8 cellular contexts compared by ENCODE assay signal in the genomic region with DNA sequence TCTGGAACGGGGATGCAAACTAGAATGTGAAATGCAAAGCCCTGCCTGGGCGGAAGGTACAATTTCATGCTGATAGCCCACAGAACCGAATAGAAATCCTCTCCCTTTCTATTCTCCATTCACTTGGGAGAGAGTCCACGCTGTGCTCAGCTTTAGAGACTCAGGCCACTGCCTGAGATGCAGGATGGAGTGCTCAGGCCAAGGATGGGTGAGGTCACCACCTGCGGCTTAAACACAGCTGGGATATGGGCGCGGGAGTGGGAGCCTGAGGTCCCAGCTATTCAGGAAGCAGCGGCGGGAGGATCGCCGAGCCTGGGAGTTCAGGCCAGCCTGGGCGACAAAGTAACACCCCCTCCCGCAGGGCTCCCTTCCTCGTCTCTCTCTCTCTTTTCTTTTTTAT. TPM values are rescaled to one million over a fixed set of nuclear protein-coding genes. Genes with fewer than 3 reads are reported as not detected.
DNase-seq lines count a peak whose midpoint lies in the region; ATAC-seq and TF ChIP-seq lines count a peak whose summit lies in the region.

No MANE protein-coding gene starts in this region.

- DNase-seq in DMS53 treated with DMSO at 0.1 percent for 48 hours (lab: John Stamatoyannopoulos, UW; ENCODE audit: unreplicated experiment), result peak; percentile 60
- peak; percentile 80 for DNase-seq in RPMI7951 (ENCODE audit: low read depth)
- DNase-seq in endothelial cell (ENCODE audit: low spot score), result peak; percentile 17
- no peak for DNase-seq in NCI-H524 treated with DMSO at 0.1 percent for 48 hours (lab: John Stamatoyannopoulos, UW)
- no peak for DNase-seq in NK-92 treated with Interleukin-12 subunit alpha and Interleukin-12 subunit beta, amount 100 ng/mL, for 24 hours (lab: John Stamatoyannopoulos, UW)
- DNase-seq in NCI-H187 (lab: John Stamatoyannopoulos, UW), result no peak

- H3K27ac Mint-ChIP-seq in endothelial cell (ENCODE audit: unreplicated experiment), result no peak overlapping the region

- no peaks in the 10 kb centered on the region for H3K9me3 Mint-ChIP-seq in endothelial cell (ENCODE audit: unreplicated experiment)

- H3K9ac ChIP-seq in muscle layer of colon (ENCODE audit: low read length), result no peak overlapping the region

- peak overlapping the region; percentile 34 to 93 for H3K4me3 ChIP-seq in muscle layer of colon (ENCODE audit: low read depth in 1 of 2, low read length in 2 of 2)

- H3K36me3 ChIP-seq in muscle layer of colon (ENCODE audit: insufficient read depth, low read length), result no peaks in the 10 kb centered on the region

- H3K9me3 ChIP-seq in muscle layer of colon (ENCODE audit: low read length), result no peaks in the 10 kb centered on the region

- no peak for TF ChIP-seq CTCF in endothelial cell (IDR thresholded peaks at IDR 0.05; ENCODE audit: unreplicated experiment)

- peak overlapping the region; percentile 98 for H3K4me3 Mint-ChIP-seq in endothelial cell (ENCODE audit: unreplicated experiment)

- H3K27me3 ChIP-seq in muscle layer of colon (ENCODE audit: control insufficient read depth in 1 of 2, insufficient read depth in 2 of 2, low read length in 2 of 2), result no peaks in the 10 kb centered on the region

- peak overlapping the region; percentile 34 for H3K27ac ChIP-seq in muscle layer of colon (ENCODE audit: low read depth, low read length)

- ATAC-seq in GM21786 (IDR thresholded peaks at IDR 0.05; ENCODE audit: unreplicated experiment), result peak; percentile 20

- H3K4me1 ChIP-seq in muscle layer of colon (ENCODE audit: insufficient read depth, low read length), result peaks cover 10% of the 10 kb centered on the region

- peaks cover 7% of the 10 kb centered on the region for H3K36me3 Mint-ChIP-seq in endothelial cell (ENCODE audit: low read depth, unreplicated experiment)

- H3K27me3 Mint-ChIP-seq in endothelial cell (ENCODE audit: unreplicated experiment), result peaks cover 8% of the 10 kb centered on the region

- peaks cover 9% of the 10 kb centered on the region for H3K4me1 Mint-ChIP-seq in endothelial cell (ENCODE audit: unreplicated experiment)

RNA-seq across cellular contexts. Expression of a gene that starts 0.4 kb away (rescaled TPM):
- total RNA-seq in RPMI7951 (2014; rRNA removed; shearing (Covaris generic)), result 32.5 and 43.1 TPM in 2 replicates
- total RNA-seq in endothelial cell (ENCODE audit: unreplicated experiment), result 40.0 TPM

Comparison
In these comparisons a context has a peak if more than half of its experiments do, and no peak if none do; other contexts are left out.
1. DNase-seq: peak in DMS53 treated with DMSO at 0.1 percent for 48 hours (single experiment), RPMI7951 (single experiment) and endothelial cell (single experiment); none in NCI-H524 treated with DMSO at 0.1 percent for 48 hours (single experiment), NK-92 treated with Interleukin-12 subunit alpha and Interleukin-12 subunit beta, amount 100 ng/mL, for 24 hours (single experiment) and NCI-H187 (0 of 2).